Comparison of ENCODE assay signal across 1 cellular context in genomic region chr10:13001041-13001886, GRCh38.
TF ChIP-seq lines count a peak whose summit lies in the region.

TSS of gene CCDC3 (minus strand) at chr10:13001713. CDS start at chr10:13001570, 143 bp downstream.

TF ChIP-seq in HEK293, 187 proteins besides CTCF, POLR2A, EP300 and RAD21 (continued from another document):
- TF ChIP-seq ZNF175 (tag by site-specific recombination; IDR thresholded peaks at IDR 0.05) (no peak), ZNF354C (tag by site-specific recombination; IDR thresholded peaks at IDR 0.05; ENCODE audit: borderline replicate concordance, low read depth) (no peak), ZNF549 (tag by site-specific recombination; IDR thresholded peaks at IDR 0.05) (no peak), ZNF211 (tag by site-specific recombination; IDR thresholded peaks at IDR 0.05; ENCODE audit: low read depth) (no peak), ZBTB7A (tag by site-specific recombination; IDR thresholded peaks at IDR 0.05; ENCODE audit: low read depth) (no peak), ZSCAN4 (tag by site-specific recombination; IDR thresholded peaks at IDR 0.05) (no peak), MYNN (tag by site-specific recombination; IDR thresholded peaks at IDR 0.05; ENCODE audit: borderline replicate concordance) (no peak), FEZF1 (tag by site-specific recombination; IDR thresholded peaks at IDR 0.05) (no peak), BCL11A (tag by site-specific recombination; IDR thresholded peaks at IDR 0.05; ENCODE audit: low read depth) (no peak), ZNF596 (tag by site-specific recombination; IDR thresholded peaks at IDR 0.05) (no peak), ZEB2 (tag by site-specific recombination; IDR thresholded peaks at IDR 0.05) (0 out of 2 replicates have a peak, but pooled peaks have one; percentile 42), ZNF670 (tag by site-specific recombination; IDR thresholded peaks at IDR 0.05; ENCODE audit: low read depth) (no peak), ZNF18 (tag by site-specific recombination; IDR thresholded peaks at IDR 0.05) (no peak), TCF7L2 (IDR thresholded peaks at IDR 0.05; ENCODE audit: borderline replicate concordance, low read depth, low read length) (no peak), ZBTB49 (tag by site-specific recombination; IDR thresholded peaks at IDR 0.05; ENCODE audit: low read depth) (no peak), ZNF335 (tag by site-specific recombination; conservative IDR thresholded peaks at IDR 0.05) (peak; percentile 83), ZNF221 (tag by site-specific recombination; IDR thresholded peaks at IDR 0.05; ENCODE audit: borderline replicate concordance) (no peak), ZSCAN23 (tag by site-specific recombination; IDR thresholded peaks at IDR 0.05) (no peak), PRDM2 (tag by site-specific recombination; IDR thresholded peaks at IDR 0.05; ENCODE audit: borderline replicate concordance) (no peak), ZNF148 (tag by site-specific recombination; IDR thresholded peaks at IDR 0.05; ENCODE audit: borderline replicate concordance) (no peak), ZNF350 (tag by site-specific recombination; IDR thresholded peaks at IDR 0.05) (no peak), ZNF391 (tag by site-specific recombination; IDR thresholded peaks at IDR 0.05; ENCODE audit: borderline replicate concordance, low read depth) (no peak), ZNF660 (tag by site-specific recombination; IDR thresholded peaks at IDR 0.05) (no peak), ZNF701 (tag by site-specific recombination; IDR thresholded peaks at IDR 0.05) (no peak), ZNF366 (tag by site-specific recombination; conservative IDR thresholded peaks at IDR 0.05) (no peak), ZNF112 (tag by site-specific recombination; IDR thresholded peaks at IDR 0.05) (no peak), ELK4 (IDR thresholded peaks at IDR 0.05; ENCODE audit: borderline replicate concordance, low read depth, low read length) (no peak), ZNF140 (tag by site-specific recombination; IDR thresholded peaks at IDR 0.05) (no peak), SP2 (tag by site-specific recombination; IDR thresholded peaks at IDR 0.05) (0 out of 2 replicates have a peak, but pooled peaks have one; percentile 22), ZNF433 (tag by site-specific recombination; IDR thresholded peaks at IDR 0.05; ENCODE audit: low read depth) (no peak), ZIC2 (tag by site-specific recombination; IDR thresholded peaks at IDR 0.05) (peak; percentile 49), SP3 (tag by site-specific recombination; IDR thresholded peaks at IDR 0.05) (no peak; the same call in 1 of the 2 replicates)
TF ChIP-seq in HEK293: peak in this region for 18.
